8 cellular contexts compared by ENCODE assay signal in the genomic region with DNA sequence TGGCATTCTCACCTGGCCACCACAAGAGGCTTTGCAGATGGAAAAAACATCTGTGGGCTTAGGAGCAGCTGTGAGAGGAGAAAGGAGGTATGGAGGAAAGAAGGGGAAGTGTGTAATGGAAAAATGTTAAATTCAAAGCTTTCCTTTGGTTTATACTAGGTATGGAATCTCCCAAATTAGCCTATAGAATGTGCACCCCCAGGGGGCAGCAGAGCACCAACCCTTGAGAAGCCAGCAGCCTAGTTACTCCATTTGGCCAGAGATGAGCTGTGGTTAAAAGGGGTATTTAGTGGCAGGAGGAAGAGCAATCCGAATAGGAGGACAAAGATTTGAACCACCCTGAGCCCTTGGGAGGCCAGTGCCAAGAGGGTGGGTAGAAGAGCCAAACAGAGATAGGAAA.
DNase-seq lines count a peak whose midpoint lies in the region; ATAC-seq and TF ChIP-seq lines count a peak whose summit lies in the region.

No MANE protein-coding gene starts in this region.

- H3K27ac ChIP-seq in heart left ventricle: no peak overlapping the region
- H3K27ac ChIP-seq in right atrium auricular region: no peak overlapping the region

- no peaks in the 10 kb centered on the region for H3K36me3 ChIP-seq in heart left ventricle
- H3K36me3 ChIP-seq in right atrium auricular region: no peaks in the 10 kb centered on the region

- H3K4me3 ChIP-seq in heart left ventricle (no peak overlapping the region), right atrium auricular region (no peak overlapping the region)

- no peak for TF ChIP-seq POLR2A in heart left ventricle (IDR thresholded peaks at IDR 0.05)

- TF ChIP-seq CTCF in heart left ventricle (IDR thresholded peaks at IDR 0.05) (peak in 9 of 12 donors; percentile 18 to 45 (median 39)), right atrium auricular region (IDR thresholded peaks at IDR 0.05) (peak in 1 of 2 donors; percentile 39)

- H3K4me1 ChIP-seq in heart left ventricle (no peaks in the 10 kb centered on the region), right atrium auricular region (no peaks in the 10 kb centered on the region)

- H3K9me3 ChIP-seq in heart left ventricle (peaks cover 0 to 11% (median 0%) of the 10 kb centered on the region in 12 donors), right atrium auricular region (no peaks in the 10 kb centered on the region)

- H3K27me3 ChIP-seq in heart left ventricle: no peaks in the 10 kb centered on the region
- no peaks in the 10 kb centered on the region for H3K27me3 ChIP-seq in right atrium auricular region

- DNase-seq in heart left ventricle (peak in 1 of 5 donors; percentile 16), right atrium auricular region (ENCODE audit: low spot score) (no peak), NCI-H1105 (lab: John Stamatoyannopoulos, UW) (peak; percentile 7), head of caudate nucleus (peak in 23 of 42 donors; percentile 6 to 76 (median 34)), amniotic stem cell (lab: John Stamatoyannopoulos, UW) (no peak)
- peak; percentile 36 to 40 for DNase-seq in activated CD4-positive, alpha-beta T cell treated with anti-CD3 and anti-CD28 coated beads, Interleukin-2, amount 50 U/mL, for 48 hours
- peak; percentile 25 to 51 for DNase-seq in stimulated activated CD4-positive, alpha-beta T cell treated with anti-CD3 and anti-CD28 coated beads, Interleukin-2, amount 100 ng/mL, for 24 hours

- no peak for ATAC-seq in heart left ventricle
- no peak for ATAC-seq in HG03439 (IDR thresholded peaks at IDR 0.05; ENCODE audit: unreplicated experiment)

- intact Hi-C loops in heart left ventricle (cut with DNase I) (no loop called here), head of caudate nucleus (cut with DNase I) (no loop called here)

- WGBS in heart left ventricle, 4 donors: 20 to 38% (median 28%) methylated on average over 1 of the region's 1 CpG

Comparison
In these comparisons a context has a peak if more than half of its experiments do, and no peak if none do; other contexts are left out.
1. DNase-seq: peak in NCI-H1105 (single experiment), activated CD4-positive, alpha-beta T cell treated with anti-CD3 and anti-CD28 coated beads, Interleukin-2, amount 50 U/mL, for 48 hours (2 of 2), head of caudate nucleus (23 of 42) and stimulated activated CD4-positive, alpha-beta T cell treated with anti-CD3 and anti-CD28 coated beads, Interleukin-2, amount 100 ng/mL, for 24 hours (2 of 2); none in right atrium auricular region (single experiment) and amniotic stem cell (single experiment).